Comparison of ENCODE assay signal across 10 cellular contexts in genomic region chr12:46660719-46661118, GRCh38.
DNase-seq lines count a peak whose midpoint lies in the region; ATAC-seq, FAIRE-seq and TF ChIP-seq lines count a peak whose summit lies in the region.
"Had no signal": no experiment of that assay in that cellular context is flagged by ENCODE, and none has a peak within 500 bp of the region (broad histone marks: within the 10 kb centered on the region; RNA-seq: fewer than 3 reads in every experiment).

No MANE protein-coding gene starts in this region.

- no peak overlapping the region for H3K27ac ChIP-seq in pancreas

- intact Hi-C loops in dendritic cell treated with granulocyte-macrophage colony-stimulating factor and Interleukin-4, amounts not matched to agents 40 ng/mL and 50 ng/mL, for 4 days (cut with micrococcal nuclease) = loop anchor here (5.0 to 10.0 kb wide), 3 partner anchors 293 to 666 kb away; partner anchors contain the start of gene SCAF11
- intact Hi-C loops in pancreas (cut with DNase I) = loop anchor here in 1 of 3 donors (10.0 kb wide), 1 partner anchor 316 kb away; no protein-coding TSS in a partner anchor

- DNase-seq in GF-D8 (lab: John Stamatoyannopoulos, UW) (peak; percentile 6), NCI-H460 (ENCODE audit: extremely low read depth, low read depth) (peak; percentile 56), pancreas (no peak), NCI-H1417 treated with DMSO at 0.1 percent for 48 hours (lab: John Stamatoyannopoulos, UW) (no peak), AG08395 (ENCODE audit: low spot score) (no peak), H7 (no peak)
- DNase-seq: stimulated activated CD4-positive, alpha-beta T cell treated with anti-CD3 and anti-CD28 coated beads, Interleukin-2, amount 100 ng/mL, for 48 hours had no signal

- H3K4me1 ChIP-seq in pancreas = no peaks in the 10 kb centered on the region

- H3K27me3 Mint-ChIP-seq in dendritic cell treated with granulocyte-macrophage colony-stimulating factor and Interleukin-4, amounts not matched to agents 40 ng/mL and 50 ng/mL, for 4 days = no peaks in the 10 kb centered on the region
- H3K27me3 Mint-ChIP-seq: activated CD8-positive, alpha-beta T cell treated with anti-CD3 and anti-CD28 coated beads for 36 hours had no signal

- no peak for FAIRE-seq in pancreas (lab: Jason Lieb, UNC)

- H3K36me3 ChIP-seq in pancreas = no peaks in the 10 kb centered on the region
- no peaks in the 10 kb centered on the region for H3K36me3 ChIP-seq in H7 (replicated peaks; ENCODE audit: control insufficient read depth, insufficient read depth, low read length)

- H3K9me3 ChIP-seq in pancreas = no peaks in the 10 kb centered on the region

- H3K4me1 Mint-ChIP-seq in dendritic cell treated with granulocyte-macrophage colony-stimulating factor and Interleukin-4, amounts not matched to agents 40 ng/mL and 50 ng/mL, for 4 days (ENCODE audit: low read depth) = peaks cover 33% of the 10 kb centered on the region

- WGBS in pancreas, 2 donors = 67 to 72% methylated on average over 5 of the region's 5 CpGs

- no peak for TF ChIP-seq CTCF in pancreas (IDR thresholded peaks at IDR 0.05)

- H3K9me3 Mint-ChIP-seq in dendritic cell treated with granulocyte-macrophage colony-stimulating factor and Interleukin-4, amounts not matched to agents 40 ng/mL and 50 ng/mL, for 4 days = no peaks in the 10 kb centered on the region
- H3K9me3 Mint-ChIP-seq: activated CD8-positive, alpha-beta T cell treated with anti-CD3 and anti-CD28 coated beads for 36 hours had no signal

- peak in 3 of 4 donors; percentile 8 to 44 (median 23) for ATAC-seq in pancreas
- ATAC-seq in GM19328 (IDR thresholded peaks at IDR 0.05; ENCODE audit: unreplicated experiment) = no peak

- H3K27ac Mint-ChIP-seq in dendritic cell treated with granulocyte-macrophage colony-stimulating factor and Interleukin-4, amounts not matched to agents 40 ng/mL and 50 ng/mL, for 4 days = peak overlapping the region; percentile 57

- H3K27me3 ChIP-seq in pancreas = no peaks in the 10 kb centered on the region
- H3K27me3 ChIP-seq in H7 (ENCODE audit: control insufficient read depth, insufficient read depth, low read length) = no peaks in the 10 kb centered on the region

- peak overlapping the region; percentile 13 for H3K4me3 Mint-ChIP-seq in dendritic cell treated with granulocyte-macrophage colony-stimulating factor and Interleukin-4, amounts not matched to agents 40 ng/mL and 50 ng/mL, for 4 days
- H3K4me3 Mint-ChIP-seq: activated CD8-positive, alpha-beta T cell treated with anti-CD3 and anti-CD28 coated beads for 36 hours had no signal

- H3K36me3 Mint-ChIP-seq in dendritic cell treated with granulocyte-macrophage colony-stimulating factor and Interleukin-4, amounts not matched to agents 40 ng/mL and 50 ng/mL, for 4 days (ENCODE audit: low read depth) = no peaks in the 10 kb centered on the region

- H3K4me3 ChIP-seq in pancreas (no peak overlapping the region), H7 (ENCODE audit: insufficient read depth, low read depth, low read length) (no peak overlapping the region)

Comparison
In these comparisons a context has a peak if more than half of its experiments do, and no peak if none do; other contexts are left out.
1. DNase-seq: peak in GF-D8 (single experiment) and NCI-H460 (single experiment); none in pancreas (0 of 6), NCI-H1417 treated with DMSO at 0.1 percent for 48 hours (single experiment), AG08395 (single experiment) and H7 (single experiment).